ENCODE assay signal across 1 cellular context in the genomic region with DNA sequence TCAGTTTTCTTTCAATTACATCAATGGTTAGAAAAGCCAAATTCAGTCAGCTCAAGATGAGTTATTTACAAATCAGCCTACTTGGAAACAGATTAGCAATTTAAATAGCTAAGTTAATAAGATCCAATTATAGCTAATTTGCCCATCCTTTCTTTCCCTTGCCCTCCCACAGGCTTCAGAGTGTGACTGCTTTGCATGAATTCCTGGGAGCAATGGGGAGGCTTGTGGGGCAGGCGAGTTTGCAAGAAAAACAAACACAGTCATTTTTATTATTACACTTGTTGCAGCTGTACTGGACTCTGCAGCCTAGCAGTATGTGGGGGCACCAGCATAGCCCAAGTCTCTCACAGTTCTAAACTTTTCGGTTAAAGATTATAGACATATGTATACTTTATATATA.
TF ChIP-seq lines count a peak whose summit lies in the region.

No MANE protein-coding gene starts in this region.

TF ChIP-seq in GM23338, 12 proteins besides CTCF, POLR2A, EP300 and RAD21:
- no peak for TF ChIP-seq JUNB (IDR thresholded peaks at IDR 0.05; ENCODE audit: unreplicated experiment)
